Comparison of ENCODE assay signal across 1 cellular context in the genomic region with DNA sequence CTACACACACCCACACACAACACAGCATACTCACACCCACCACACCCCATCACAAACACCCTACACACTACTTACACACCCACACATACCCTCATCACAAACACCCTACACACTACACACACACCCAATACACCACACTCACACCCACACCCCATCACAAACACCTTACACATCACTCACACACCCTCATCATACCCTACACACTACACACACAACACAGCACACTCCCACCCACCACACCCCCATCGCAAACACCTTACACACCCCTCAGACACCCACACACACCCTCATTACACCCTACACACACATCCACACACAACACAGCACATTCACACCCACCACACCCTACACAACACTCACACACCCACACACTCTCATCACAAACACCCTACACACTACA.
TF ChIP-seq lines count a peak whose summit lies in the region.

No MANE protein-coding gene starts in this region.

TF ChIP-seq in HEK293, 187 proteins besides CTCF, POLR2A, EP300 and RAD21 (continued from another document and continues in another):
- TF ChIP-seq MYNN (tag by site-specific recombination; IDR thresholded peaks at IDR 0.05; ENCODE audit: borderline replicate concordance) (no peak), ZNF112 (tag by site-specific recombination; IDR thresholded peaks at IDR 0.05) (no peak), ZNF677 (tag by site-specific recombination; IDR thresholded peaks at IDR 0.05) (no peak), ZNF292 (tag by site-specific recombination; IDR thresholded peaks at IDR 0.05; ENCODE audit: borderline replicate concordance, low read depth) (no peak), ZNF324 (tag by site-specific recombination; IDR thresholded peaks at IDR 0.05) (no peak), ZNF266 (tag by site-specific recombination; IDR thresholded peaks at IDR 0.05; ENCODE audit: low read depth) (no peak), REPIN1 (tag by site-specific recombination; IDR thresholded peaks at IDR 0.05; ENCODE audit: low read depth) (no peak), ZNF354C (tag by site-specific recombination; IDR thresholded peaks at IDR 0.05; ENCODE audit: borderline replicate concordance, low read depth) (no peak), ZNF670 (tag by site-specific recombination; IDR thresholded peaks at IDR 0.05; ENCODE audit: low read depth) (peak; percentile 60; the same call in 1 of the 2 replicates), ZNF555 (tag by site-specific recombination; conservative IDR thresholded peaks at IDR 0.05) (no peak), ZNF785 (tag by site-specific recombination; IDR thresholded peaks at IDR 0.05) (0 out of 2 replicates have a peak, but pooled peaks have one; percentile 14), ZNF473 (tag by site-specific recombination; IDR thresholded peaks at IDR 0.05) (no peak; the same call in 1 of the 2 replicates), ZNF707 (tag by site-specific recombination; IDR thresholded peaks at IDR 0.05) (peak; percentile 12; the same call in 1 of the 2 replicates), HOXC10 (CRISPR knock-in tag; IDR thresholded peaks at IDR 0.05) (no peak), ZNF223 (tag by site-specific recombination; IDR thresholded peaks at IDR 0.05) (no peak), ZXDB (tag by site-specific recombination; IDR thresholded peaks at IDR 0.05) (no peak), ZNF155 (tag by site-specific recombination; IDR thresholded peaks at IDR 0.05) (no peak), PRDM1 (tag by site-specific recombination; IDR thresholded peaks at IDR 0.05) (no peak), ZNF501 (tag by site-specific recombination; IDR thresholded peaks at IDR 0.05) (no peak), ZNF121 (tag by site-specific recombination; IDR thresholded peaks at IDR 0.05) (no peak), KLF16 (tag by site-specific recombination; IDR thresholded peaks at IDR 0.05) (no peak), KLF9 (tag by site-specific recombination; IDR thresholded peaks at IDR 0.05; ENCODE audit: low read depth) (peak; percentile 77), ZNF791 (tag by site-specific recombination; IDR thresholded peaks at IDR 0.05) (no peak), WT1 (tag by site-specific recombination; IDR thresholded peaks at IDR 0.05) (no peak), ZNF274 (IDR thresholded peaks at IDR 0.05; ENCODE audit: low read length) (no peak), ZNF274 (tag by site-specific recombination; IDR thresholded peaks at IDR 0.05; ENCODE audit: borderline replicate concordance) (peak; percentile 25), SETDB1 (IDR thresholded peaks at IDR 0.05; ENCODE audit: insufficient read length, low read length) (no peak), GLI4 (tag by site-specific recombination; IDR thresholded peaks at IDR 0.05) (no peak; the same call in 1 of the 2 replicates), ZNF561 (tag by site-specific recombination; IDR thresholded peaks at IDR 0.05; ENCODE audit: borderline replicate concordance) (no peak), ZNF792 (tag by site-specific recombination; IDR thresholded peaks at IDR 0.05) (no peak), ZNF211 (tag by site-specific recombination; IDR thresholded peaks at IDR 0.05; ENCODE audit: low read depth) (0 out of 2 replicates have a peak, but pooled peaks have one; percentile 36), ZNF747 (tag by site-specific recombination; IDR thresholded peaks at IDR 0.05) (no peak), ZFHX2 (tag by site-specific recombination; conservative IDR thresholded peaks at IDR 0.05) (peak; percentile 100), ZNF433 (tag by site-specific recombination; IDR thresholded peaks at IDR 0.05; ENCODE audit: low read depth) (no peak), ZBTB8A (tag by site-specific recombination; IDR thresholded peaks at IDR 0.05) (no peak), ZNF426 (tag by site-specific recombination; IDR thresholded peaks at IDR 0.05) (no peak), SP7 (tag by site-specific recombination; IDR thresholded peaks at IDR 0.05) (no peak), ZNF549 (tag by site-specific recombination; IDR thresholded peaks at IDR 0.05) (no peak)
- TF ChIP-seq, protein P1, sequence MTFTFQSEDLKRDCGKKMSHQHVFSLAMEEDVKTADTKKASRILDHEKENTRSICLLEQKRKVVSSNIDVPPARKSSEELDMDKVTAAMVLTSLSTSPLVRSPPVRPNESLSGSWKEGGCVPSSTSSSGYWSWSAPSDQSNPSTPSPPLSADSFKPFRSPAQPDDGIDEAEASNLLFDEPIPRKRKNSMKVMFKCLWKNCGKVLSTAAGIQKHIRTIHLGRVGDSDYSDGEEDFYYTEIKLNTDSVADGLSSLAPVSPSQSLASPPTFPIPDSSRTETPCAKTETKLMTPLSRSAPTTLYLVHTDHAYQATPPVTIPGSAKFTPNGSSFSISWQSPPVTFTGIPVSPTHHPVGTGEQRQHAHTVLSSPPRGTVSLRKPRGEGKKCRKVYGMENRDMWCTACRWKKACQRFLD (tag by site-specific recombination; IDR thresholded peaks at IDR 0.05) = no peak
- TF ChIP-seq, protein P2, sequence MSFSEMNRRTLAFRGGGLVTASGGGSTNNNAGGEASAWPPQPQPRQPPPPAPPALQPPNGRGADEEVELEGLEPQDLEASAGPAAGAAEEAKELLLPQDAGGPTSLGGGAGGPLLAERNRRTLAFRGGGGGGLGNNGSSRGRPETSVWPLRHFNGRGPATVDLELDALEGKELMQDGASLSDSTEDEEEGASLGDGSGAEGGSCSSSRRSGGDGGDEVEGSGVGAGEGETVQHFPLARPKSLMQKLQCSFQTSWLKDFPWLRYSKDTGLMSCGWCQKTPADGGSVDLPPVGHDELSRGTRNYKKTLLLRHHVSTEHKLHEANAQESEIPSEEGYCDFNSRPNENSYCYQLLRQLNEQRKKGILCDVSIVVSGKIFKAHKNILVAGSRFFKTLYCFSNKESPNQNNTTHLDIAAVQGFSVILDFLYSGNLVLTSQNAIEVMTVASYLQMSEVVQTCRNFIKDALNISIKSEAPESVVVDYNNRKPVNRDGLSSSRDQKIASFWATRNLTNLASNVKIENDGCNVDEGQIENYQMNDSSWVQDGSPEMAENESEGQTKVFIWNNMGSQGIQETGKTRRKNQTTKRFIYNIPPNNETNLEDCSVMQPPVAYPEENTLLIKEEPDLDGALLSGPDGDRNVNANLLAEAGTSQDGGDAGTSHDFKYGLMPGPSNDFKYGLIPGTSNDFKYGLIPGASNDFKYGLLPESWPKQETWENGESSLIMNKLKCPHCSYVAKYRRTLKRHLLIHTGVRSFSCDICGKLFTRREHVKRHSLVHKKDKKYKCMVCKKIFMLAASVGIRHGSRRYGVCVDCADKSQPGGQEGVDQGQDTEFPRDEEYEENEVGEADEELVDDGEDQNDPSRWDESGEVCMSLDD (tag by site-specific recombination; IDR thresholded peaks at IDR 0.05) = no peak
- TF ChIP-seq, protein P3, sequence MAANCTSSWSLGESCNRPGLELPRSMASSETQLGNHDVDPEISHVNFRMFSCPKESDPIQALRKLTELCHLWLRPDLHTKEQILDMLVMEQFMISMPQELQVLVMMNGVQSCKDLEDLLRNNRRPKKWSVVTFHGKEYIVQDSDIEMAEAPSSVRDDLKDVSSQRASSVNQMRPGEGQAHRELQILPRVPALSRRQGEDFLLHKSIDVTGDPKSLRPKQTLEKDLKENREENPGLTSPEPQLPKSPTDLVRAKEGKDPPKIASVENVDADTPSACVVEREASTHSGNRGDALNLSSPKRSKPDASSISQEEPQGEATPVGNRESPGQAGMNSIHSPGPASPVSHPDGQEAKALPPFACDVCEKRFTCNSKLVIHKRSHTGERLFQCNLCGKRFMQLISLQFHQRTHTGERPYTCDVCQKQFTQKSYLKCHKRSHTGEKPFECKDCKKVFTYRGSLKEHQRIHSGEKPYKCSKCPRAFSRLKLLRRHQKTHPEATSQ (tag by site-specific recombination; IDR thresholded peaks at IDR 0.05) = 0 out of 2 replicates have a peak, but pooled peaks have one; percentile 52
- TF ChIP-seq, protein P4, sequence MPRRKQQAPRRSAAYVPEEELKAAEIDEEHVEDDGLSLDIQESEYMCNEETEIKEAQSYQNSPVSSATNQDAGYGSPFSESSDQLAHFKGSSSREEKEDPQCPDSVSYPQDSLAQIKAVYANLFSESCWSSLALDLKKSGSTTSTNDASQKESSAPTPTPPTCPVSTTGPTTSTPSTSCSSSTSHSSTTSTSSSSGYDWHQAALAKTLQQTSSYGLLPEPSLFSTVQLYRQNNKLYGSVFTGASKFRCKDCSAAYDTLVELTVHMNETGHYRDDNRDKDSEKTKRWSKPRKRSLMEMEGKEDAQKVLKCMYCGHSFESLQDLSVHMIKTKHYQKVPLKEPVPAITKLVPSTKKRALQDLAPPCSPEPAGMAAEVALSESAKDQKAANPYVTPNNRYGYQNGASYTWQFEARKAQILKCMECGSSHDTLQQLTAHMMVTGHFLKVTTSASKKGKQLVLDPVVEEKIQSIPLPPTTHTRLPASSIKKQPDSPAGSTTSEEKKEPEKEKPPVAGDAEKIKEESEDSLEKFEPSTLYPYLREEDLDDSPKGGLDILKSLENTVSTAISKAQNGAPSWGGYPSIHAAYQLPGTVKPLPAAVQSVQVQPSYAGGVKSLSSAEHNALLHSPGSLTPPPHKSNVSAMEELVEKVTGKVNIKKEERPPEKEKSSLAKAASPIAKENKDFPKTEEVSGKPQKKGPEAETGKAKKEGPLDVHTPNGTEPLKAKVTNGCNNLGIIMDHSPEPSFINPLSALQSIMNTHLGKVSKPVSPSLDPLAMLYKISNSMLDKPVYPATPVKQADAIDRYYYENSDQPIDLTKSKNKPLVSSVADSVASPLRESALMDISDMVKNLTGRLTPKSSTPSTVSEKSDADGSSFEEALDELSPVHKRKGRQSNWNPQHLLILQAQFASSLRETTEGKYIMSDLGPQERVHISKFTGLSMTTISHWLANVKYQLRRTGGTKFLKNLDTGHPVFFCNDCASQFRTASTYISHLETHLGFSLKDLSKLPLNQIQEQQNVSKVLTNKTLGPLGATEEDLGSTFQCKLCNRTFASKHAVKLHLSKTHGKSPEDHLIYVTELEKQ (tag by site-specific recombination; IDR thresholded peaks at IDR 0.05; ENCODE audit: borderline replicate concordance) = no peak
- TF ChIP-seq, protein P5, sequence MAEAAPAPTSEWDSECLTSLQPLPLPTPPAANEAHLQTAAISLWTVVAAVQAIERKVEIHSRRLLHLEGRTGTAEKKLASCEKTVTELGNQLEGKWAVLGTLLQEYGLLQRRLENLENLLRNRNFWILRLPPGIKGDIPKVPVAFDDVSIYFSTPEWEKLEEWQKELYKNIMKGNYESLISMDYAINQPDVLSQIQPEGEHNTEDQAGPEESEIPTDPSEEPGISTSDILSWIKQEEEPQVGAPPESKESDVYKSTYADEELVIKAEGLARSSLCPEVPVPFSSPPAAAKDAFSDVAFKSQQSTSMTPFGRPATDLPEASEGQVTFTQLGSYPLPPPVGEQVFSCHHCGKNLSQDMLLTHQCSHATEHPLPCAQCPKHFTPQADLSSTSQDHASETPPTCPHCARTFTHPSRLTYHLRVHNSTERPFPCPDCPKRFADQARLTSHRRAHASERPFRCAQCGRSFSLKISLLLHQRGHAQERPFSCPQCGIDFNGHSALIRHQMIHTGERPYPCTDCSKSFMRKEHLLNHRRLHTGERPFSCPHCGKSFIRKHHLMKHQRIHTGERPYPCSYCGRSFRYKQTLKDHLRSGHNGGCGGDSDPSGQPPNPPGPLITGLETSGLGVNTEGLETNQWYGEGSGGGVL (tag by site-specific recombination; IDR thresholded peaks at IDR 0.05) = no peak; the same call in 1 of the 2 replicates
- TF ChIP-seq, protein P6, sequence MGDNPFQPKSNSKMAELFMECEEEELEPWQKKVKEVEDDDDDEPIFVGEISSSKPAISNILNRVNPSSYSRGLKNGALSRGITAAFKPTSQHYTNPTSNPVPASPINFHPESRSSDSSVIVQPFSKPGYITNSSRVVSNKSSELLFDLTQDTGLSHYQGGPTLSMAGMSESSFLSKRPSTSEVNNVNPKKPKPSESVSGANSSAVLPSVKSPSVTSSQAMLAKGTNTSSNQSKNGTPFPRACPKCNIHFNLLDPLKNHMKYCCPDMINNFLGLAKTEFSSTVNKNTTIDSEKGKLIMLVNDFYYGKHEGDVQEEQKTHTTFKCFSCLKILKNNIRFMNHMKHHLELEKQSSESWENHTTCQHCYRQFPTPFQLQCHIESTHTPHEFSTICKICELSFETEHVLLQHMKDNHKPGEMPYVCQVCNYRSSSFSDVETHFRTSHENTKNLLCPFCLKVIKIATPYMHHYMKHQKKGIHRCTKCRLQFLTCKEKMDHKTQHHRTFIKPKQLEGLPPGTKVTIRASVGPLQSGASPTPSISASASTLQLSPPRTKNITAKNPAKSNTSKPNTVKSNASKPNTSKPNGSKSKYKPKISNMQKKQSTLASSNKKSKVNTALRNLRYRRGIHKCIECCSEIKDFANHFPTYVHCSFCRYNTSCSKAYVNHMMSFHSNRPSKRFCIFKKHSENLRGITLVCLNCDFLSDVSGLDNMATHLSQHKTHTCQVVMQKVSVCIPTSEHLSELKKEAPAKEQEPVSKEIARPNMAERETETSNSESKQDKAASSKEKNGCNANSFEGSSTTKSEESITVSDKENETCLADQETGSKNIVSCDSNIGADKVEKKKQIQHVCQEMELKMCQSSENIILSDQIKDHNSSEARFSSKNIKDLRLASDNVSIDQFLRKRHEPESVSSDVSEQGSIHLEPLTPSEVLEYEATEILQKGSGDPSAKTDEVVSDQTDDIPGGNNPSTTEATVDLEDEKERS (tag by site-specific recombination; IDR thresholded peaks at IDR 0.05) = no peak
- TF ChIP-seq, protein P7, sequence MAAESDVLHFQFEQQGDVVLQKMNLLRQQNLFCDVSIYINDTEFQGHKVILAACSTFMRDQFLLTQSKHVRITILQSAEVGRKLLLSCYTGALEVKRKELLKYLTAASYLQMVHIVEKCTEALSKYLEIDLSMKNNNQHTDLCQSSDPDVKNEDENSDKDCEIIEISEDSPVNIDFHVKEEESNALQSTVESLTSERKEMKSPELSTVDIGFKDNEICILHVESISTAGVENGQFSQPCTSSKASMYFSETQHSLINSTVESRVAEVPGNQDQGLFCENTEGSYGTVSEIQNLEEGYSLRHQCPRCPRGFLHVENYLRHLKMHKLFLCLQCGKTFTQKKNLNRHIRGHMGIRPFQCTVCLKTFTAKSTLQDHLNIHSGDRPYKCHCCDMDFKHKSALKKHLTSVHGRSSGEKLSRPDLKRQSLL (tag by site-specific recombination; IDR thresholded peaks at IDR 0.05) = no peak; the same call in 1 of the 2 replicates
- TF ChIP-seq, protein P8, sequence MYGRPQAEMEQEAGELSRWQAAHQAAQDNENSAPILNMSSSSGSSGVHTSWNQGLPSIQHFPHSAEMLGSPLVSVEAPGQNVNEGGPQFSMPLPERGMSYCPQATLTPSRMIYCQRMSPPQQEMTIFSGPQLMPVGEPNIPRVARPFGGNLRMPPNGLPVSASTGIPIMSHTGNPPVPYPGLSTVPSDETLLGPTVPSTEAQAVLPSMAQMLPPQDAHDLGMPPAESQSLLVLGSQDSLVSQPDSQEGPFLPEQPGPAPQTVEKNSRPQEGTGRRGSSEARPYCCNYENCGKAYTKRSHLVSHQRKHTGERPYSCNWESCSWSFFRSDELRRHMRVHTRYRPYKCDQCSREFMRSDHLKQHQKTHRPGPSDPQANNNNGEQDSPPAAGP (tag by site-specific recombination; IDR thresholded peaks at IDR 0.05) = no peak
- TF ChIP-seq, protein P9, sequence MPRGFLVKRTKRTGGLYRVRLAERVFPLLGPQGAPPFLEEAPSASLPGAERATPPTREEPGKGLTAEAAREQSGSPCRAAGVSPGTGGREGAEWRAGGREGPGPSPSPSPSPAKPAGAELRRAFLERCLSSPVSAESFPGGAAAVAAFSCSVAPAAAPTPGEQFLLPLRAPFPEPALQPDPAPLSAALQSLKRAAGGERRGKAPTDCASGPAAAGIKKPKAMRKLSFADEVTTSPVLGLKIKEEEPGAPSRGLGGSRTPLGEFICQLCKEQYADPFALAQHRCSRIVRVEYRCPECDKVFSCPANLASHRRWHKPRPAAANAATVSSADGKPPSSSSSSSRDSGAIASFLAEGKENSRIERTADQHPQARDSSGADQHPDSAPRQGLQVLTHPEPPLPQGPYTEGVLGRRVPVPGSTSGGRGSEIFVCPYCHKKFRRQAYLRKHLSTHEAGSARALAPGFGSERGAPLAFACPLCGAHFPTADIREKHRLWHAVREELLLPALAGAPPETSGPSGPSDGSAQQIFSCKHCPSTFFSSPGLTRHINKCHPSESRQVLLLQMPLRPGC (tag by site-specific recombination; IDR thresholded peaks at IDR 0.05) = no peak
